9 cellular contexts compared by ENCODE assay signal in the genomic region with DNA sequence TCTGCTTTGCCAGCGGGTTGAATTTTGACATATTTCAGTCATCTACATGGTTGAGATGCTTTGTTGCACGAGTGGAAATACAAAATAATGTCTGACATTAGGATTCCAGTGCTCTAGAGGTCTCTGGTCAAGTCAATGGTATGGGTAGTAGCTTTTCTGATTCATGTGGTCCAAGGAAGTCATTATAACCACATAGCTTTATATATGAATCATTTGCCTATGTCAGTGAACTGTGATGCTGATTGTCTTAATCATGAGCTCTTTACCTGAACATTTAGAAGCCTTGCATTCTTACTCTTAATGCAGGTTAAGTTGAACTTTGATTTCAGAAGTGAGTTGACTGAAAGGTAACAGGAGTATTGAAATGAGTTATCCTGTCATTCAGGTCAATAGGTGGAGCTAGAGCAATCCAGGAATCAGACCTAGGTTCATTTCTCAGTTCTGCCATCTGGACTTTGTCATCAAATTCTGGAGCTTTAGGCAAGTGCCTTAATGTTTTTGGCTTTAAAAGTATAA.
DNase-seq lines count a peak whose midpoint lies in the region; ATAC-seq and TF ChIP-seq lines count a peak whose summit lies in the region.
"Had no signal": no experiment of that assay in that cellular context is flagged by ENCODE, and none has a peak within 500 bp of the region (broad histone marks: within the 10 kb centered on the region; RNA-seq: fewer than 3 reads in every experiment).

No MANE protein-coding gene starts in this region.

- TF ChIP-seq CTCF in AG09319 (IDR thresholded peaks at IDR 0.05; ENCODE audit: low read depth, low read length) (peak; percentile 19), GM12865 (IDR thresholded peaks at IDR 0.05; ENCODE audit: insufficient read depth, low read depth, low read length, missing control alignments) (peak; percentile 23)

- ATAC-seq in GM21515 (IDR thresholded peaks at IDR 0.05; ENCODE audit: unreplicated experiment) = no peak
- no peak for ATAC-seq in GM18868 (IDR thresholded peaks at IDR 0.05; ENCODE audit: unreplicated experiment)

- H3K4me3 ChIP-seq in GM12865 (ENCODE audit: low read depth, low read length) = no peak overlapping the region
- H3K4me3 ChIP-seq: SK-N-MC had no signal

- DNase-seq in AG09319 (ENCODE audit: extremely low read depth, low read depth) = no peak
- peak; percentile 54 for DNase-seq in GM12865 (ENCODE audit: low read depth)
- peak; percentile 92 for DNase-seq in RKO (ENCODE audit: low spot score)
- DNase-seq in foreskin melanocyte = peak; percentile 15
- DNase-seq in NCI-H1417 treated with DMSO at 0.1 percent for 48 hours (lab: John Stamatoyannopoulos, UW) = no peak
- DNase-seq in NCI-H524 (lab: John Stamatoyannopoulos, UW) = no peak

Comparison
In these comparisons a context has a peak if more than half of its experiments do, and no peak if none do; other contexts are left out.
1. DNase-seq: peak in GM12865 (single experiment), RKO (single experiment) and foreskin melanocyte (single experiment); none in AG09319 (single experiment), NCI-H1417 treated with DMSO at 0.1 percent for 48 hours (single experiment) and NCI-H524 (0 of 2).